16 cellular contexts compared by ENCODE assay signal in genomic region chr16:86220552-86220951, GRCh38.
A peak's percentile ranks its signal among the peaks of the same experiment; 100 is the strongest.
DNase-seq lines count a peak whose midpoint lies in the region; ATAC-seq and TF ChIP-seq lines count a peak whose summit lies in the region.
"Had no signal": no experiment of that assay in that cellular context is flagged by ENCODE, and none has a peak within 500 bp of the region (broad histone marks: within the 10 kb centered on the region; RNA-seq: fewer than 3 reads in every experiment).

No MANE protein-coding gene starts in this region.

- no peaks in the 10 kb centered on the region for H3K27me3 ChIP-seq in colonic mucosa
- no peaks in the 10 kb centered on the region for H3K27me3 ChIP-seq in smooth muscle cell (ENCODE audit: low read depth)
- peaks cover 65% of the 10 kb centered on the region for H3K27me3 ChIP-seq in PC-3 (ENCODE audit: low read length)
- H3K27me3 ChIP-seq in mammary epithelial cell (ENCODE audit: insufficient read depth, low read length): no peaks in the 10 kb centered on the region

- peaks cover 31% of the 10 kb centered on the region for H3F3A ChIP-seq in smooth muscle cell (ENCODE audit: low read depth)
- H3F3A ChIP-seq in PC-3 (ENCODE audit: low read length, unreplicated experiment): no peaks in the 10 kb centered on the region

- no peaks in the 10 kb centered on the region for H3K4me1 ChIP-seq in colonic mucosa
- peaks cover 11% of the 10 kb centered on the region for H3K4me1 ChIP-seq in smooth muscle cell (ENCODE audit: low read depth)
- H3K4me1 ChIP-seq in PC-3 (ENCODE audit: insufficient read depth, low read length): peaks cover 15% of the 10 kb centered on the region
- no peaks in the 10 kb centered on the region for H3K4me1 ChIP-seq in mammary epithelial cell (ENCODE audit: insufficient read depth, low read length)

- H3K27ac ChIP-seq in colonic mucosa: peak overlapping the region; percentile 9
- H3K27ac ChIP-seq in smooth muscle cell (ENCODE audit: low read depth): peak overlapping the region; percentile 98
- H3K27ac ChIP-seq in PC-3 (ENCODE audit: low read length): no peak overlapping the region
- no peak overlapping the region for H3K27ac ChIP-seq in mammary epithelial cell (ENCODE audit: insufficient read depth, low read depth, low read length)
- H3K27ac ChIP-seq: A549 had no signal

- ATAC-seq in PC-3 (no peak), GM21367 (IDR thresholded peaks at IDR 0.05; ENCODE audit: unreplicated experiment) (no peak)
- ATAC-seq: A549 had no signal

- peak overlapping the region; percentile 81 for H3K4me2 ChIP-seq in smooth muscle cell
- no peak overlapping the region for H3K4me2 ChIP-seq in PC-3 (ENCODE audit: low read length)
- H3K4me2 ChIP-seq in mammary epithelial cell (ENCODE audit: insufficient read depth, low read depth, low read length): no peak overlapping the region
- H3K4me2 ChIP-seq: A549 had no signal

- TF ChIP-seq CTCF in colonic mucosa (IDR thresholded peaks at IDR 0.05) (no peak), fibroblast of the aortic adventitia (IDR thresholded peaks at IDR 0.05; ENCODE audit: insufficient read depth, low read length) (no peak), smooth muscle cell (IDR thresholded peaks at IDR 0.05; ENCODE audit: borderline replicate concordance, insufficient read depth, poor library complexity, severe bottlenecking) (no peak), PC-3 (conservative IDR thresholded peaks at IDR 0.05; ENCODE audit: low read depth, low read length) (no peak), mammary epithelial cell (conservative IDR thresholded peaks at IDR 0.05 in 1 of 2, IDR thresholded peaks at IDR 0.05 in 1 of 2; ENCODE audit: extremely low read depth in 1 of 2, insufficient read depth in 1 of 2, low read depth in 1 of 2, low read length in 2 of 2) (no peak)

- dilution Hi-C loops in mammary epithelial cell (cut with HindIII; ENCODE audit: low sequenced_read_pairs): no loop called here

- BruUV-seq in PC-3 (replicated peaks; lab: Mats Ljungman, UMichigan) (no TSS peak), mammary epithelial cell (replicated peaks; lab: Mats Ljungman, UMichigan) (no TSS peak)

- no peaks in the 10 kb centered on the region for H3K9me2 ChIP-seq in PC-3 (replicated peaks; ENCODE audit: low read length)

- peak; percentile 5 for DNase-seq in MV-4-11 (lab: John Stamatoyannopoulos, UW)
- no peak for DNase-seq in colonic mucosa
- peak; percentile 36 for DNase-seq in fibroblast of the aortic adventitia (ENCODE audit: low read depth)
- no peak for DNase-seq in smooth muscle cell (lab: John Stamatoyannopoulos, UW; ENCODE audit: unreplicated experiment)
- no peak for DNase-seq in PC-3
- no peak for DNase-seq in mammary epithelial cell
- no peak for DNase-seq in effector CD4-positive, alpha-beta T cell
- DNase-seq: C1 segment of cervical spinal cord; CD8-positive, alpha-beta memory T cell; DMS53; KG1; NCI-H187; NCI-H226; NCI-H524 had no signal

- H3K79me2 ChIP-seq in smooth muscle cell (ENCODE audit: low read depth) (no peaks in the 10 kb centered on the region), PC-3 (ENCODE audit: low read length) (no peaks in the 10 kb centered on the region), mammary epithelial cell (ENCODE audit: insufficient read depth, low read length) (no peaks in the 10 kb centered on the region)

- H3K4me3 ChIP-seq in colonic mucosa (no peak overlapping the region), fibroblast of the aortic adventitia (ENCODE audit: low read depth, low read length) (no peak overlapping the region), smooth muscle cell (no peak overlapping the region), PC-3 (ENCODE audit: low read length) (no peak overlapping the region), mammary epithelial cell (replicated peaks in 1 of 3; ENCODE audit: insufficient read depth in 1 of 3, low read depth in 2 of 3, low read length in 3 of 3) (no peak overlapping the region)
- H3K4me3 ChIP-seq: A549 had no signal

- H4K20me1 ChIP-seq in smooth muscle cell (ENCODE audit: low read depth): no peaks in the 10 kb centered on the region
- H4K20me1 ChIP-seq in PC-3 (ENCODE audit: low read length): no peaks in the 10 kb centered on the region
- no peaks in the 10 kb centered on the region for H4K20me1 ChIP-seq in mammary epithelial cell (ENCODE audit: insufficient read depth, low read length)

- H2AFZ ChIP-seq in smooth muscle cell (ENCODE audit: low read depth) (no peak overlapping the region), PC-3 (ENCODE audit: low read length) (no peak overlapping the region), mammary epithelial cell (ENCODE audit: low read depth, low read length) (no peak overlapping the region)

- H3K9ac ChIP-seq in colonic mucosa (ENCODE audit: low read depth in 2 of 2, low read length in 2 of 2) (no peak overlapping the region), smooth muscle cell (ENCODE audit: low read depth) (peak overlapping the region; percentile 89), PC-3 (ENCODE audit: low read length) (no peak overlapping the region), mammary epithelial cell (ENCODE audit: insufficient read depth, low read length) (no peak overlapping the region)

- in situ Hi-C loops in mammary epithelial cell (cut with MboI; ENCODE audit: low sequenced_read_pairs in 2 of 2): no loop called here

- CTCF ChIA-PET in PC-3 (lab: Charles Lee): no interaction called here
- CTCF ChIA-PET in mammary epithelial cell (lab: Charles Lee; ENCODE audit: low non-redundant PET): no interaction called here

- intact Hi-C loops in colonic mucosa (cut with DNase I): no loop called here
- intact Hi-C loops in PC-3 (cut with micrococcal nuclease): no loop called here
- intact Hi-C loops in mammary epithelial cell (cut with micrococcal nuclease): no loop called here

- no peaks in the 10 kb centered on the region for H3K9me3 ChIP-seq in colonic mucosa
- no peaks in the 10 kb centered on the region for H3K9me3 ChIP-seq in smooth muscle cell (replicated peaks; ENCODE audit: low read depth)
- no peaks in the 10 kb centered on the region for H3K9me3 ChIP-seq in PC-3 (ENCODE audit: low read length)
- H3K9me3 ChIP-seq in mammary epithelial cell (replicated peaks; ENCODE audit: insufficient read depth, low read length): peaks cover 3% of the 10 kb centered on the region
- H3K9me3 ChIP-seq: A549 had no signal

- POLR2A ChIA-PET in PC-3 (lab: Charles Lee; ENCODE audit: unreplicated experiment): no interaction called here

- no peaks in the 10 kb centered on the region for H3K36me3 ChIP-seq in colonic mucosa
- H3K36me3 ChIP-seq in smooth muscle cell (ENCODE audit: low read depth): no peaks in the 10 kb centered on the region
- H3K36me3 ChIP-seq in PC-3 (ENCODE audit: low read depth, low read length): no peaks in the 10 kb centered on the region
- H3K36me3 ChIP-seq in mammary epithelial cell (ENCODE audit: insufficient read depth, low read length): no peaks in the 10 kb centered on the region

Comparison
In these comparisons a context has a peak if more than half of its experiments do, and no peak if none do; other contexts are left out.
1. DNase-seq: peak in MV-4-11 (single experiment) and fibroblast of the aortic adventitia (single experiment); none in colonic mucosa (single experiment), smooth muscle cell (single experiment), PC-3 (single experiment), mammary epithelial cell (single experiment) and effector CD4-positive, alpha-beta T cell (single experiment).
2. H3K27ac ChIP-seq: peak in colonic mucosa (single experiment) and smooth muscle cell (single experiment); none in PC-3 (single experiment) and mammary epithelial cell (single experiment).